22 cellular contexts compared by ENCODE assay signal in the genomic region with DNA sequence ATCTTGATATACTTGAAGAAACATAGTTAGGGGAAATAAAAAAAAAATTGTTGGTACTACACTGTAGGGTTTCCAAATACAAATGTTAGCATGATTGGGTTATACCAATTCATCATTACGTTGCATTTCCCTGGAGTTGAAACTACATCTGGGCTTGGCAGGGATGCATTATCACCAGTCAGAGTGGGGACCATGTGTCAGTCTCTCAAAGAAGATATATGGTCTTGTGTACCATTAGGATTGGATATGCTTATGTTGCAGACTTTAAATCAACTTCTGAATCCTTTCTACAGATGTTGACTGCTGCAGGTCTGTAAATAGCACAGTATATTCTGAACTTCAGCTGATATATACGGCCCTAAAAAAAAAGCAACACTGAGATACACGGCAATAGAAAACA.
DNase-seq lines count a peak whose midpoint lies in the region; ATAC-seq, FAIRE-seq and TF ChIP-seq lines count a peak whose summit lies in the region.
"Had no signal": no experiment of that assay in that cellular context is flagged by ENCODE, and none has a peak within 500 bp of the region (broad histone marks: within the 10 kb centered on the region; RNA-seq: fewer than 3 reads in every experiment).

No MANE protein-coding gene starts in this region.

- TF ChIP-seq POLR2A in K562 (conservative IDR thresholded peaks at IDR 0.05) (no peak), upper lobe of left lung (IDR thresholded peaks at IDR 0.05) (no peak)

- TF ChIP-seq EP300 in K562 (IDR thresholded peaks at IDR 0.05; ENCODE audit: low read length) (no peak), upper lobe of left lung (IDR thresholded peaks at IDR 0.05) (no peak)

- no peak overlapping the region for H3K4me2 ChIP-seq in K562 (ENCODE audit: insufficient read depth, low read length)
- H3K4me2 ChIP-seq: BLaER1 treated with 17β-estradiol and CSF1 and Interleukin-3, amounts not matched to agents 10 nM and 100 nM had no signal

- TF ChIP-seq CTCF in BE2C (IDR thresholded peaks at IDR 0.05; ENCODE audit: low read depth, low read length) (no peak), K562 (IDR thresholded peaks at IDR 0.05 in 2 of 3, conservative IDR thresholded peaks at IDR 0.05 in 1 of 3; ENCODE audit: insufficient read depth in 2 of 3, low read depth in 1 of 3, low read length in 3 of 3) (no peak), nephron progenitor cell (IDR thresholded peaks at IDR 0.05) (no peak), upper lobe of left lung (IDR thresholded peaks at IDR 0.05) (no peak)

- peak overlapping the region; percentile 66 for H3K27ac Mint-ChIP-seq in nephron progenitor cell
- H3K27ac Mint-ChIP-seq in activated T-helper 17 cell treated with anti-CD3 and anti-CD28 coated beads, Interleukin-2, amount 50 U/mL, for 72 hours, result no peak overlapping the region
- H3K27ac Mint-ChIP-seq: CD4-positive, alpha-beta T cell; CD8-positive, alpha-beta T cell had no signal

- FAIRE-seq in K562 (lab: Jason Lieb, UNC), result no peak
- FAIRE-seq: A204.1, D721Med, G401.6, GM12891, GM18507 had no signal

- H3K27me3 Mint-ChIP-seq in nephron progenitor cell (ENCODE audit: low read depth, poor library complexity), result peaks cover 4% of the 10 kb centered on the region
- H3K27me3 Mint-ChIP-seq in activated T-helper 17 cell treated with anti-CD3 and anti-CD28 coated beads, Interleukin-2, amount 50 U/mL, for 72 hours, result peaks cover 3% of the 10 kb centered on the region

- H3K36me3 Mint-ChIP-seq in nephron progenitor cell (ENCODE audit: low read depth), result peaks cover 12% of the 10 kb centered on the region
- H3K36me3 Mint-ChIP-seq in activated T-helper 17 cell treated with anti-CD3 and anti-CD28 coated beads, Interleukin-2, amount 50 U/mL, for 72 hours (ENCODE audit: low read depth), result no peaks in the 10 kb centered on the region
- H3K36me3 Mint-ChIP-seq: CD8-positive, alpha-beta T cell had no signal

- H3K36me3 ChIP-seq in BE2C (no peaks in the 10 kb centered on the region), K562 (ENCODE audit: control insufficient read depth, insufficient read depth, low read length) (no peaks in the 10 kb centered on the region), upper lobe of left lung (no peaks in the 10 kb centered on the region)
- H3K36me3 ChIP-seq: BLaER1 treated with 17β-estradiol and CSF1 and Interleukin-3, amounts not matched to agents 10 nM and 100 nM had no signal

- no peak for TF ChIP-seq RAD21 in K562 (CRISPR knock-in tag; conservative IDR thresholded peaks at IDR 0.05 in 1 of 2, IDR thresholded peaks at IDR 0.05 in 1 of 2)

- peaks cover 4% of the 10 kb centered on the region for H3K9me3 Mint-ChIP-seq in nephron progenitor cell
- H3K9me3 Mint-ChIP-seq in activated T-helper 17 cell treated with anti-CD3 and anti-CD28 coated beads, Interleukin-2, amount 50 U/mL, for 72 hours, result no peaks in the 10 kb centered on the region
- H3K9me3 Mint-ChIP-seq: CD4-positive, alpha-beta T cell; CD8-positive, alpha-beta T cell had no signal

- H3K4me3 Mint-ChIP-seq in nephron progenitor cell, result no peak overlapping the region
- no peak overlapping the region for H3K4me3 Mint-ChIP-seq in activated T-helper 17 cell treated with anti-CD3 and anti-CD28 coated beads, Interleukin-2, amount 50 U/mL, for 72 hours
- H3K4me3 Mint-ChIP-seq: CD4-positive, alpha-beta T cell; CD8-positive, alpha-beta T cell had no signal

- H3K27me3 ChIP-seq in BE2C (no peaks in the 10 kb centered on the region), K562 (ENCODE audit: control insufficient read depth in 2 of 2, insufficient read depth in 2 of 2, low read length in 2 of 2) (no peaks in the 10 kb centered on the region), upper lobe of left lung (no peaks in the 10 kb centered on the region)
- H3K27me3 ChIP-seq: BLaER1 treated with 17β-estradiol and CSF1 and Interleukin-3, amounts not matched to agents 10 nM and 100 nM had no signal

- in situ Hi-C loops in K562 (cut with MboI), result no loop called here

- 10% methylated on average over 3 of the region's 3 CpGs for WGBS in K562 (ENCODE audit: insufficient coverage, low coverage, missing lambda C conversion rate)
- WGBS in upper lobe of left lung, 2 donors, result 79 to 86% methylated on average over 3 of the region's 3 CpGs

- H3K4me3 ChIP-seq in BE2C (ENCODE audit: low read depth, low read length) (no peak overlapping the region), K562 (no peak overlapping the region), upper lobe of left lung (no peak overlapping the region)
- H3K4me3 ChIP-seq: BLaER1 treated with 17β-estradiol and CSF1 and Interleukin-3, amounts not matched to agents 10 nM and 100 nM had no signal

- intact Hi-C loops in K562 (cut with micrococcal nuclease), result no loop called here

- H3K9me3 ChIP-seq in BE2C, result no peaks in the 10 kb centered on the region
- no peaks in the 10 kb centered on the region for H3K9me3 ChIP-seq in K562 (replicated peaks; ENCODE audit: control insufficient read depth, insufficient read depth, low read depth, low read length)
- no peaks in the 10 kb centered on the region for H3K9me3 ChIP-seq in upper lobe of left lung
- H3K9me3 ChIP-seq: BLaER1 treated with 17β-estradiol and CSF1 and Interleukin-3, amounts not matched to agents 10 nM and 100 nM; Caco-2 had no signal

- POLR2A ChIA-PET in HEK293T (lab: Yijun Ruan, JAX), result no interaction called here
- POLR2A ChIA-PET in K562 (lab: Yijun Ruan, JAX), result interaction anchor here (0.6 kb wide), 1 partner anchor 74 kb away, joined by 3 read pairs; no protein-coding TSS in a partner anchor

- no peaks in the 10 kb centered on the region for H3K79me2 ChIP-seq in K562 (ENCODE audit: control insufficient read depth, insufficient read depth, low read length)

- H2AFZ ChIP-seq in K562 (ENCODE audit: low read depth, low read length), result no peak overlapping the region

- no peaks in the 10 kb centered on the region for H4K20me1 ChIP-seq in K562 (replicated peaks; ENCODE audit: control insufficient read depth, insufficient read depth, low read length)
- H4K20me1 ChIP-seq: BLaER1 treated with 17β-estradiol and CSF1 and Interleukin-3, amounts not matched to agents 10 nM and 100 nM had no signal

- no peak for ATAC-seq in K562
- ATAC-seq in upper lobe of left lung (ENCODE audit: low FRiP score in 2 of 2), result no peak
- no peak for ATAC-seq in activated T-helper 17 cell treated with anti-CD3 and anti-CD28 coated beads, Interleukin-2, amount 50 U/mL, for 72 hours (replicated peaks)
- ATAC-seq: CD8-positive, alpha-beta T cell had no signal

- no peak overlapping the region for H3K27ac ChIP-seq in K562 (ENCODE audit: extremely low read depth, low read depth, low read length)
- H3K27ac ChIP-seq in upper lobe of left lung, result no peak overlapping the region
- H3K27ac ChIP-seq: BLaER1 treated with 17β-estradiol and CSF1 and Interleukin-3, amounts not matched to agents 10 nM and 100 nM; C4-2B had no signal

- CTCF ChIA-PET in HEK293T (lab: Yijun Ruan, JAX) (no interaction called here), K562 (lab: Yijun Ruan, JAX; ENCODE audit: low intra/inter-chr PET ratio) (no interaction called here)

- H3K4me1 ChIP-seq in BE2C (peaks cover 32% of the 10 kb centered on the region), K562 (replicated peaks in 1 of 2; ENCODE audit: control insufficient read depth in 2 of 2, insufficient read depth in 2 of 2, low read length in 2 of 2) (no peaks in the 10 kb centered on the region), upper lobe of left lung (no peaks in the 10 kb centered on the region)
- H3K4me1 ChIP-seq: BLaER1 treated with 17β-estradiol and CSF1 and Interleukin-3, amounts not matched to agents 10 nM and 100 nM; Caco-2 had no signal

- no peak overlapping the region for H3K9ac ChIP-seq in K562 (ENCODE audit: insufficient read depth in 1 of 2, low read depth in 2 of 2, low read length in 2 of 2)
- H3K9ac ChIP-seq: BLaER1 treated with 17β-estradiol and CSF1 and Interleukin-3, amounts not matched to agents 10 nM and 100 nM had no signal

- BruUV-seq in K562 (replicated peaks; lab: Mats Ljungman, UMichigan), result no TSS peak

- H3K4me1 Mint-ChIP-seq in nephron progenitor cell, result peaks cover 22% of the 10 kb centered on the region
- no peaks in the 10 kb centered on the region for H3K4me1 Mint-ChIP-seq in activated T-helper 17 cell treated with anti-CD3 and anti-CD28 coated beads, Interleukin-2, amount 50 U/mL, for 72 hours

- H3K9me1 ChIP-seq in K562 (ENCODE audit: control insufficient read depth, insufficient read depth, low read length), result no peaks in the 10 kb centered on the region

- DNase-seq in BE2C (peak; percentile 30), HEK293T (ENCODE audit: extremely low spot score) (no peak), K562 (ENCODE audit: extremely low read depth in 1 of 4, low spot score in 3 of 4) (peak in 2 of 4 experiments; percentile 5 to 7), nephron progenitor cell (no peak), upper lobe of left lung (no peak), activated gamma-delta T cell (lab: John Stamatoyannopoulos, UW) (no peak)
- DNase-seq: 8988T; ACHN; Caco-2; Calu3; CD4-positive, alpha-beta T cell; CD8-positive, alpha-beta T cell; DMS79 treated with DMSO at 0.1 percent for 48 hours; GF-D8 had no signal

TF ChIP-seq in HEK293T, 16 proteins besides CTCF, POLR2A, EP300 and RAD21:
- TF ChIP-seq PKNOX1 (IDR thresholded peaks at IDR 0.05), result peak; percentile 45; the same call in 1 of the 2 replicates
- no peak for TF ChIP-seq FOXK2 (IDR thresholded peaks at IDR 0.05)

TF ChIP-seq in K562, 482 proteins besides CTCF, POLR2A, EP300 and RAD21 (continues in another document):
- TF ChIP-seq MLX (CRISPR knock-in tag; conservative IDR thresholded peaks at IDR 0.05) (no peak), OTX1 (CRISPR knock-in tag; IDR thresholded peaks at IDR 0.05) (no peak), CBFA2T3 (IDR thresholded peaks at IDR 0.05) (0 out of 2 replicates have a peak, but pooled peaks have one; percentile 6), BRCA1 (IDR thresholded peaks at IDR 0.05) (no peak), BRCA1 (CRISPR knock-in tag; IDR thresholded peaks at IDR 0.05) (no peak), MEIS2 (IDR thresholded peaks at IDR 0.05; ENCODE audit: partially characterized antibody) (peak; percentile 65), ZSCAN29 (IDR thresholded peaks at IDR 0.05) (no peak), CBX5 (IDR thresholded peaks at IDR 0.05; ENCODE audit: borderline replicate concordance, low read depth) (no peak), ATF7 (IDR thresholded peaks at IDR 0.05) (no peak), ZNF253 (CRISPR knock-in tag; conservative IDR thresholded peaks at IDR 0.05) (no peak)
